In the genomic region with DNA sequence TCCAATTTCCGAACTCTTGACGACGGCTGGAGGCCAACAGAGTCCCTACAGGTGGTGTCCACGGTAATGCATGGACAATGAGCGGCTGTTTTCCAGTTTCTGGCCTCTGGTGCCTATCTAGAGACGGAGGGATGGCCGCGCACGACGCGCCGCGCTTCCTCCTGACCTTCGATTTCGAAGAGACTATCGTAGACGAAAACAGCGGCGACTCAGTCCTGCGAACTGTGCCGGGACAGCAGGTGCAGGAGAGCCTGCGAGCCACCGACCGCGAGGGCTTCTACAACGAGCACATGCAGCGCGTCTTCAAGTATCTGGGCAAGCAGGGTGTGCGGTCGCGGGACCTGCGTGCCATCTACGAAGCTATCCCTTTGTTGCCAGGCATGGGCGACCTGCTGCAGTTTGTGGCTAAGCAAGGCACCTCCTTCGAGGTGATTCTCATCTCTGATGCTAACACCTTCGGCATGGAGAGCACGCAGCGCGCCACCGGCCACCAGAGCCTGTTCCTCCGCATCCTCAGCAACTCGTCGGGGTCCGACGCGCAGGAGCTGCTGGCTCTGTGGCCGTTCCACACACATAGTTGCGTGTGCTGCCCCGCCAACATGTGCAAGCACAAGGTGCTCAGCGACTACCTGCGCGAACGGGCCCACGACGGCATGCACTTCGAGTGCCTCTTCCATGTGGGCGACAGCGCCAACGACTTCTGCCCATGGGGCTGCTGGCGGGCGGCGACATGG, we compare ENCODE assay signal across 23 cellular contexts.
DNase-seq lines count a peak whose midpoint lies in the region; TF ChIP-seq lines count a peak whose summit lies in the region.
"Had no signal": no experiment of that assay in that cellular context is flagged by ENCODE, and none has a peak within 500 bp of the region (broad histone marks: within the 10 kb centered on the region; RNA-seq: fewer than 3 reads in every experiment).

No MANE protein-coding gene starts in this region.

- H2BK120ac ChIP-seq in neuronal stem cell (ENCODE audit: low read depth, low read length): no peak overlapping the region

- H3K27ac ChIP-seq in VCaP: peak overlapping the region; percentile 86
- no peak overlapping the region for H3K27ac ChIP-seq in neuronal stem cell (replicated peaks; ENCODE audit: low read length)
- H3K27ac ChIP-seq in A673 (ENCODE audit: low read depth, low read length, poor library complexity, severe bottlenecking): no peak overlapping the region
- no peak overlapping the region for H3K27ac ChIP-seq in CD4-positive, alpha-beta memory T cell (ENCODE audit: low read depth, low read length)
- H3K27ac ChIP-seq: HL-60 had no signal

- H3K9me3 ChIP-seq in neuronal stem cell (replicated peaks in 1 of 2; ENCODE audit: control insufficient read depth in 2 of 2, insufficient read depth in 1 of 2, low read depth in 1 of 2, low read length in 2 of 2) (peaks cover 0 to 10% of the 10 kb centered on the region in 2 donors), A673 (ENCODE audit: low read depth, low read length, poor library complexity, severe bottlenecking) (no peaks in the 10 kb centered on the region)
- H3K9me3 ChIP-seq in CD4-positive, alpha-beta memory T cell (ENCODE audit: control insufficient read depth in 1 of 2, low read length in 2 of 2): no peaks in the 10 kb centered on the region

- H2BK5ac ChIP-seq in neuronal stem cell (ENCODE audit: low read length): peak overlapping the region; percentile 66

- peak overlapping the region; percentile 41 for H2BK12ac ChIP-seq in neuronal stem cell (ENCODE audit: low read length)

- no peak overlapping the region for H3K4me3 Mint-ChIP-seq in CD4-positive, alpha-beta memory T cell

- H3K9me3 Mint-ChIP-seq in CD4-positive, alpha-beta memory T cell: peaks cover 0 to 4% (median 0%) of the 10 kb centered on the region in 8 donors

- CTCF ChIA-PET in A673 (lab: Charles Lee): no interaction called here
- CTCF ChIA-PET in CD4-positive, alpha-beta memory T cell (lab: Charles Lee; ENCODE audit: partially characterized antibody): interaction anchor here (1.4 kb wide), 1 partner anchor 117 kb away, joined by 3 read pairs; no protein-coding TSS in a partner anchor

- no peak overlapping the region for H3K27ac Mint-ChIP-seq in CD4-positive, alpha-beta memory T cell

- H3K4me1 ChIP-seq in neuronal stem cell (ENCODE audit: control insufficient read depth in 2 of 2, insufficient read depth in 1 of 2, low read depth in 1 of 2, low read length in 2 of 2): no peaks in the 10 kb centered on the region
- no peaks in the 10 kb centered on the region for H3K4me1 ChIP-seq in A673 (ENCODE audit: insufficient read depth, low read length, poor library complexity, severe bottlenecking)
- H3K4me1 ChIP-seq in CD4-positive, alpha-beta memory T cell (ENCODE audit: insufficient read depth, low read length): no peaks in the 10 kb centered on the region

- peaks cover 7 to 31% of the 10 kb centered on the region in 2 donors for H3K36me3 Mint-ChIP-seq in CD4-positive, alpha-beta memory T cell

- H2AFZ ChIP-seq in neuronal stem cell (ENCODE audit: low read length): no peak overlapping the region

- no peaks in the 10 kb centered on the region for H3K27me3 ChIP-seq in GM06990 (replicated peaks; ENCODE audit: control insufficient read depth, insufficient read depth, low read length)
- H3K27me3 ChIP-seq in neuronal stem cell (ENCODE audit: control insufficient read depth in 3 of 3, insufficient read depth in 3 of 3, low read depth in 1 of 3, low read length in 3 of 3): peaks cover 0 to 2% (median 0%) of the 10 kb centered on the region in 3 experiments
- H3K27me3 ChIP-seq in A673 (replicated peaks; ENCODE audit: insufficient read depth, low read depth, low read length, poor library complexity): no peaks in the 10 kb centered on the region
- H3K27me3 ChIP-seq in CD4-positive, alpha-beta memory T cell (ENCODE audit: insufficient read depth, low read length): no peaks in the 10 kb centered on the region

- TF ChIP-seq CTCF in GM06990 (IDR thresholded peaks at IDR 0.05; ENCODE audit: insufficient read depth, low read length, poor library complexity, severe bottlenecking) (no peak), VCaP (conservative IDR thresholded peaks at IDR 0.05) (no peak), A673 (conservative IDR thresholded peaks at IDR 0.05; ENCODE audit: low read depth, low read length) (no peak)

- intact Hi-C loops in A673 (cut with micrococcal nuclease; ENCODE audit: unreplicated experiment): no loop called here
- intact Hi-C loops in CD4-positive, alpha-beta memory T cell (cut with micrococcal nuclease): no loop called here

- peaks cover 0 to 3% (median under 1%) of the 10 kb centered on the region in 4 donors for H3K4me1 Mint-ChIP-seq in CD4-positive, alpha-beta memory T cell

- BruUV-seq in A673 (replicated peaks; lab: Mats Ljungman, UMichigan): no TSS peak

- H2AK5ac ChIP-seq in neuronal stem cell (ENCODE audit: low read depth, low read length): no peak overlapping the region

- H3K18ac ChIP-seq in neuronal stem cell (ENCODE audit: low read length): peak overlapping the region; percentile 28

- no peak overlapping the region for H4K91ac ChIP-seq in neuronal stem cell (ENCODE audit: low read depth, low read length, poor library complexity)

- H3K36me3 ChIP-seq in GM06990 (ENCODE audit: control insufficient read depth, insufficient read depth, low read length) (peaks cover 3% of the 10 kb centered on the region), neuronal stem cell (replicated peaks in 1 of 2; ENCODE audit: control insufficient read depth in 2 of 2, insufficient read depth in 2 of 2, low read length in 2 of 2) (peaks cover 8 to 13% of the 10 kb centered on the region in 2 donors), A673 (ENCODE audit: insufficient read depth, low read length, poor library complexity, severe bottlenecking) (no peaks in the 10 kb centered on the region)
- no peaks in the 10 kb centered on the region for H3K36me3 ChIP-seq in CD4-positive, alpha-beta memory T cell (ENCODE audit: insufficient read depth, low read length)

- peaks cover 8% of the 10 kb centered on the region for H3K79me1 ChIP-seq in neuronal stem cell (ENCODE audit: low read depth, low read length)

- H4K8ac ChIP-seq in neuronal stem cell (ENCODE audit: low read depth, low read length): peak overlapping the region; percentile 17

- H3K14ac ChIP-seq in neuronal stem cell (ENCODE audit: low read length): peak overlapping the region; percentile 89

- POLR2A ChIA-PET in A673 (lab: Charles Lee; ENCODE audit: low non-redundant PET): no interaction called here
- POLR2A ChIA-PET in CD4-positive, alpha-beta memory T cell (lab: Charles Lee; ENCODE audit: partially characterized antibody): no interaction called here

- no peaks in the 10 kb centered on the region for H3K27me3 Mint-ChIP-seq in CD4-positive, alpha-beta memory T cell

- H3K4ac ChIP-seq in neuronal stem cell (ENCODE audit: low read length): no peak overlapping the region

- peak overlapping the region; percentile 55 for H3K23ac ChIP-seq in neuronal stem cell (ENCODE audit: low read depth, low read length, poor library complexity)

- no peak overlapping the region for H3K9ac ChIP-seq in neuronal stem cell (ENCODE audit: low read depth, low read length, poor library complexity)

- no CpG with 5 or more reads among the region's 62 CpGs for WGBS in neuronal stem cell (ENCODE audit: extremely low coverage in 2 of 2, insufficient read length in 2 of 2, insufficient replicate concordance in 1 of 2), 2 donors

- H3K4me3 ChIP-seq in GM06990 (replicated peaks; ENCODE audit: low read depth, low read length) (no peak overlapping the region), neuronal stem cell (ENCODE audit: low read length in 2 of 2) (no peak overlapping the region), A673 (ENCODE audit: low read depth, low read length, poor library complexity, severe bottlenecking) (no peak overlapping the region)
- no peak overlapping the region for H3K4me3 ChIP-seq in CD4-positive, alpha-beta memory T cell (ENCODE audit: low read length in 2 of 2)
- H3K4me3 ChIP-seq: GM12878, K562 had no signal

- no peak overlapping the region for H3K4me2 ChIP-seq in neuronal stem cell (ENCODE audit: insufficient read depth, low read length, poor library complexity, severe bottlenecking)

- H2BK15ac ChIP-seq in neuronal stem cell (ENCODE audit: low read length): peak overlapping the region; percentile 49

- peak; percentile 3 for DNase-seq in DMS53 (lab: John Stamatoyannopoulos, UW)
- DNase-seq in DMS53 treated with DMSO at 0.1 percent for 48 hours (lab: John Stamatoyannopoulos, UW; ENCODE audit: unreplicated experiment): no peak
- peak; percentile 9 for DNase-seq in GM06990 (ENCODE audit: extremely low read depth, insufficient read length)
- no peak for DNase-seq in neuronal stem cell (ENCODE audit: low spot score)
- no peak for DNase-seq in NCI-H2029 (lab: John Stamatoyannopoulos, UW)
- DNase-seq in A673 (ENCODE audit: low spot score): no peak
- no peak for DNase-seq in CD4-positive, alpha-beta memory T cell
- DNase-seq: 8988T, DMS153, MV-4-11, NCI-H1105, NCI-H1436 treated with DMSO at 0.1 percent for 48 hours, NCI-H187 treated with DMSO at 0.1 percent for 48 hours, NCI-H2107, NCI-H446, NCI-H524 treated with DMSO at 0.1 percent for 48 hours, NCI-H774, PC-3, Right ventricle myocardium superior had no signal

Comparison
In these comparisons a context has a peak if more than half of its experiments do, and no peak if none do; other contexts are left out.
1. DNase-seq: peak in DMS53 (single experiment) and GM06990 (single experiment); none in DMS53 treated with DMSO at 0.1 percent for 48 hours (single experiment), neuronal stem cell (single experiment), NCI-H2029 (single experiment), A673 (single experiment) and CD4-positive, alpha-beta memory T cell (0 of 5).